8 cellular contexts compared by ENCODE assay signal in the genomic region with DNA sequence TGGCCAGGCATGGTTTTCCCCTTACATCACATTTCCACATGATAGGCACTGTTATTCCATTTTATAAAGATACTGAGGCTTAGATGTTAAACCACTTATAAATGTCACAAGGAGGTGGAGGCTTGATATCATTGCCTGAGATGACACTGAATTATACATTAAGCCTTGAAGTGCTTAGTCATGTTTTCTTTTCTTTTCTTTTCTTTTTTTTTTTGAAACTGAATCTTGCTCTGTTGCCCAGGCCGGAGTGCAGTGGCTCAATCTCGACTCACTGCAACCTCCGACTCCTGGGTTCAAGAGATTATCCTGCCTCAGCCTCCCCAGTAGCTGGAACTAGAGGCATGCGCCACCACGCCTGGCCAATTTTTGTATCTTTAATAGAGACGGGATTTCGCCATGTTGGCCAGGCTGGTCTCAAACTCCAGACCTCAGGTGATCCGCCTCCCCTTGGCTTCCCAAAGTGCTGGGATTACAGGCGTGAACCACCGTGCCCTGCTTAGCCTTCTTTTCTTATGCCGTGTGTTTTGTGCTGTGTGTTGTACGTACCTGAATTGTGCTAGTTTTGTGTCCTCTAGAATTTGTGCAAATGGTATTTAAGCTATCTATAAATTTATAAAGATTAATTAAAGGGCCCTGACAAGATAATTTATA. TPM values are rescaled to one million over a fixed set of nuclear protein-coding genes. Genes with fewer than 3 reads are reported as not detected.
A peak's percentile ranks its signal among the peaks of the same experiment; 100 is the strongest.
DNase-seq lines count a peak whose midpoint lies in the region; ATAC-seq and TF ChIP-seq lines count a peak whose summit lies in the region.

No MANE protein-coding gene starts in this region.

- H3K9me3 Mint-ChIP-seq in activated CD4-positive, alpha-beta T cell treated with anti-CD3 and anti-CD28 coated beads, Interleukin-2, amount 10 ng/mL, durations not matched to agents 7 days and 5 days, result no peaks in the 10 kb centered on the region
- no peaks in the 10 kb centered on the region for H3K9me3 Mint-ChIP-seq in activated naive CD4-positive, alpha-beta T cell treated with anti-CD3 and anti-CD28 coated beads, Interleukin-2, amount 50 U/mL, for 72 hours

- H3K36me3 ChIP-seq in iPS-20b (ENCODE audit: insufficient read depth, low read depth, low read length), result peaks cover 14% of the 10 kb centered on the region; the same call in 1 of the 2 replicates
- H3K36me3 ChIP-seq in subcutaneous abdominal adipose tissue (ENCODE audit: control insufficient read depth in 5 of 5, insufficient read depth in 5 of 5, low read length in 5 of 5), result peaks cover 0 to 7% (median 2%) of the 10 kb centered on the region in 5 donors

- H3K4me1 ChIP-seq in iPS-20b (ENCODE audit: insufficient read depth, low read length) (peaks cover 3% of the 10 kb centered on the region; the same call in 1 of the 2 replicates), subcutaneous abdominal adipose tissue (ENCODE audit: control insufficient read depth in 5 of 5, insufficient read depth in 5 of 5, low read length in 5 of 5) (peaks cover 8 to 22% (median 19%) of the 10 kb centered on the region in 5 donors)

- H3K4me3 Mint-ChIP-seq in activated CD4-positive, alpha-beta T cell treated with anti-CD3 and anti-CD28 coated beads, Interleukin-2, amount 10 ng/mL, durations not matched to agents 7 days and 5 days, result peak overlapping the region; percentile 99

- H3K4me3 ChIP-seq in iPS-20b (ENCODE audit: low read length), result peak overlapping the region; percentile 94
- peak overlapping the region; percentile 85 to 99 (median 88) for H3K4me3 ChIP-seq in subcutaneous abdominal adipose tissue (ENCODE audit: low read depth in 1 of 5, low read length in 5 of 5)

- no peak for DNase-seq in activated CD4-positive, alpha-beta T cell treated with anti-CD3 and anti-CD28 coated beads, Interleukin-2, amount 10 ng/mL, durations not matched to agents 7 days and 5 days
- no peak for DNase-seq in activated CD4-positive, alpha-beta T cell treated with anti-CD3 and anti-CD28 coated beads for 1 hour
- DNase-seq in activated naive CD4-positive, alpha-beta T cell treated with anti-CD3 and anti-CD28 coated beads, Interleukin-2, amount 50 U/mL, for 72 hours (ENCODE audit: low spot score in 2 of 2), result no peak
- DNase-seq in GM10248 (ENCODE audit: extremely low spot score), result no peak
- DNase-seq in GM19238 (ENCODE audit: insufficient read length, low spot score), result no peak
- no peak for DNase-seq in activated CD8-positive, alpha-beta memory T cell treated with anti-CD3 and anti-CD28 coated beads, Interleukin-2, amount 50 U/mL, for 48 hours

- H3K9ac ChIP-seq in iPS-20b (ENCODE audit: low read depth, low read length) (peak overlapping the region; percentile 94), subcutaneous abdominal adipose tissue (ENCODE audit: low read length in 5 of 5) (peak overlapping the region; percentile 75 to 95 (median 87))

- ATAC-seq in activated naive CD4-positive, alpha-beta T cell treated with anti-CD3 and anti-CD28 coated beads, Interleukin-2, amount 50 U/mL, for 72 hours, result no peak

- H3K9me3 ChIP-seq in iPS-20b (ENCODE audit: insufficient read depth, low read depth, low read length), result no peaks in the 10 kb centered on the region
- no peaks in the 10 kb centered on the region for H3K9me3 ChIP-seq in subcutaneous abdominal adipose tissue (ENCODE audit: control insufficient read depth in 5 of 5, low read length in 5 of 5)

- H3K4me1 Mint-ChIP-seq in activated CD4-positive, alpha-beta T cell treated with anti-CD3 and anti-CD28 coated beads, Interleukin-2, amount 10 ng/mL, durations not matched to agents 7 days and 5 days, result peaks cover 32% of the 10 kb centered on the region

- H3K27ac ChIP-seq in iPS-20b (ENCODE audit: low read length), result no peak overlapping the region
- H3K27ac ChIP-seq in subcutaneous abdominal adipose tissue (ENCODE audit: low read depth, low read length), result peak overlapping the region; percentile 92

- peak overlapping the region; percentile 99 for H3K27ac Mint-ChIP-seq in activated CD4-positive, alpha-beta T cell treated with anti-CD3 and anti-CD28 coated beads, Interleukin-2, amount 10 ng/mL, durations not matched to agents 7 days and 5 days
- peak overlapping the region; percentile 99 for H3K27ac Mint-ChIP-seq in activated naive CD4-positive, alpha-beta T cell treated with anti-CD3 and anti-CD28 coated beads, Interleukin-2, amount 50 U/mL, for 72 hours

- H3K27me3 ChIP-seq in iPS-20b (ENCODE audit: insufficient read depth, low read length) (no peaks in the 10 kb centered on the region), subcutaneous abdominal adipose tissue (ENCODE audit: control insufficient read depth in 5 of 5, insufficient read depth in 4 of 5, low read length in 5 of 5) (peaks cover 0 to 3% (median 0%) of the 10 kb centered on the region in 5 donors)

- H3K36me3 Mint-ChIP-seq in activated CD4-positive, alpha-beta T cell treated with anti-CD3 and anti-CD28 coated beads, Interleukin-2, amount 10 ng/mL, durations not matched to agents 7 days and 5 days (ENCODE audit: low read depth), result peaks cover 17% of the 10 kb centered on the region
- peaks cover 17 to 23% of the 10 kb centered on the region in 2 donors for H3K36me3 Mint-ChIP-seq in activated naive CD4-positive, alpha-beta T cell treated with anti-CD3 and anti-CD28 coated beads, Interleukin-2, amount 50 U/mL, for 72 hours

- CTCF ChIA-PET in activated CD4-positive, alpha-beta T cell treated with anti-CD3 and anti-CD28 coated beads, Interleukin-2, amount 10 ng/mL, durations not matched to agents 7 days and 5 days (lab: Charles Lee), result interaction anchor here (0.7 to 1.0 kb wide), 3 partner anchors 24 to 121 kb away, joined by 3 to 4 read pairs (median 4); no protein-coding TSS in a partner anchor
- CTCF ChIA-PET in GM10248 (lab: Yijun Ruan, JAX), result interaction anchor here (1.0 to 2.1 kb wide), 2 partner anchors 9 to 24 kb away, joined by 3 to 5 read pairs; no protein-coding TSS in a partner anchor

- POLR2A ChIA-PET in activated CD4-positive, alpha-beta T cell treated with anti-CD3 and anti-CD28 coated beads, Interleukin-2, amount 10 ng/mL, durations not matched to agents 7 days and 5 days (lab: Charles Lee), result no interaction called here
- POLR2A ChIA-PET in GM10248 (lab: Yijun Ruan, JAX), result no interaction called here

- no peaks in the 10 kb centered on the region for H3K27me3 Mint-ChIP-seq in activated CD4-positive, alpha-beta T cell treated with anti-CD3 and anti-CD28 coated beads, Interleukin-2, amount 10 ng/mL, durations not matched to agents 7 days and 5 days

- TF ChIP-seq CTCF in GM10248 (IDR thresholded peaks at IDR 0.05; ENCODE audit: control extremely low read depth, extremely low read depth, low read depth, missing control alignments), result no peak

RNA-seq across cellular contexts. Expression of a gene that starts 1.2 kb away (rescaled TPM):
- total RNA-seq in activated CD4-positive, alpha-beta T cell treated with anti-CD3 and anti-CD28 coated beads, Interleukin-2, amount 10 ng/mL, durations not matched to agents 7 days and 5 days, result 10 to 100 TPM; 51.6 to 55.0 TPM
- total RNA-seq in activated naive CD4-positive, alpha-beta T cell treated with anti-CD3 and anti-CD28 coated beads, Interleukin-2, amount 50 U/mL, for 72 hours, result 10 to 100 TPM; 66.2 to 79.2 TPM

RNA-seq across cellular contexts. Expression of a gene that starts 10.5 kb away (rescaled TPM):
- 100 to 1,000 TPM; 196 to 211 TPM for total RNA-seq in activated CD4-positive, alpha-beta T cell treated with anti-CD3 and anti-CD28 coated beads, Interleukin-2, amount 10 ng/mL, durations not matched to agents 7 days and 5 days
- 10 to 100 TPM; 52.5 to 65.9 TPM for total RNA-seq in activated naive CD4-positive, alpha-beta T cell treated with anti-CD3 and anti-CD28 coated beads, Interleukin-2, amount 50 U/mL, for 72 hours

RNA-seq across cellular contexts. Expression of a gene that starts 47.6 kb away (rescaled TPM):
- 10 to 100 TPM; 34.0 to 35.9 TPM for total RNA-seq in activated CD4-positive, alpha-beta T cell treated with anti-CD3 and anti-CD28 coated beads, Interleukin-2, amount 10 ng/mL, durations not matched to agents 7 days and 5 days
- 10 to 100 TPM; 30.5 to 42.8 TPM for total RNA-seq in activated naive CD4-positive, alpha-beta T cell treated with anti-CD3 and anti-CD28 coated beads, Interleukin-2, amount 50 U/mL, for 72 hours

RNA-seq across cellular contexts. Expression of a gene that starts 49.4 kb away (rescaled TPM):
- total RNA-seq in activated CD4-positive, alpha-beta T cell treated with anti-CD3 and anti-CD28 coated beads, Interleukin-2, amount 10 ng/mL, durations not matched to agents 7 days and 5 days, result 100 to 1,000 TPM in 1 of 2 experiments, 10 to 100 TPM in 1; 86.3 to 107 TPM
- total RNA-seq in activated naive CD4-positive, alpha-beta T cell treated with anti-CD3 and anti-CD28 coated beads, Interleukin-2, amount 50 U/mL, for 72 hours, result 10 to 100 TPM; 32.5 to 56.4 TPM

RNA-seq across cellular contexts. Expression of a gene that starts 55.2 kb away (rescaled TPM):
- not detected for total RNA-seq in activated CD4-positive, alpha-beta T cell treated with anti-CD3 and anti-CD28 coated beads, Interleukin-2, amount 10 ng/mL, durations not matched to agents 7 days and 5 days
- total RNA-seq in activated naive CD4-positive, alpha-beta T cell treated with anti-CD3 and anti-CD28 coated beads, Interleukin-2, amount 50 U/mL, for 72 hours, result not detected
